Comparison of ENCODE assay signal across 16 cellular contexts in genomic region chr10:113426181-113426837, GRCh38.
"Had no signal": no experiment of that assay in that cellular context is flagged by ENCODE, and none has a peak within 500 bp of the region (broad histone marks: within the 10 kb centered on the region; RNA-seq: fewer than 3 reads in every experiment).

No MANE protein-coding gene starts in this region.

- H3K9me3 ChIP-seq: esophagus squamous epithelium, right lobe of liver, vagina had no signal

- H3K36me3 Mint-ChIP-seq: activated naive CD8-positive, alpha-beta T cell; natural killer cell treated with Interleukin-12 subunit alpha and Interleukin-12 subunit beta and Interleukin-15 and Interleukin-18, amount 100 ng/mL, for 72 hours had no signal

- H3K4me1 ChIP-seq: parathyroid adenoma, right lobe of liver had no signal

- H3K27ac Mint-ChIP-seq: activated naive CD8-positive, alpha-beta T cell; activated T-helper 1 cell treated with anti-CD3 and anti-CD28 coated beads, Interleukin-12 subunit alpha, Interleukin-12 subunit beta, Interleukin-2, Interleukin-4 antibody, amounts not matched to agents 30 ng/mL and 10 ng/mL and 1 ng/mL, durations not matched to agents 14 hours and 24 hours and 36 hours; natural killer cell treated with Interleukin-12 subunit alpha and Interleukin-12 subunit beta and Interleukin-15 and Interleukin-18, amount 100 ng/mL, for 72 hours; stimulated activated naive CD8-positive, alpha-beta T cell treated with anti-CD3 and anti-CD28 coated beads, Interleukin-15, Interleukin-2, amounts not matched to agents 100 ng/mL and 50 ng/mL, for 24 hours had no signal

- DNase-seq: activated CD4-positive, alpha-beta T cell treated with anti-CD3 and anti-CD28 coated beads, Interleukin-2, amount 50 U/mL, for 4 hours; effector memory CD4-positive, alpha-beta T cell; esophagus squamous epithelium; left cardiac atrium; right lobe of liver; small intestine; stimulated activated CD4-positive, alpha-beta T cell treated with anti-CD3 and anti-CD28 coated beads, Interleukin-15, amount 100 ng/mL, for 24 hours; stimulated activated CD4-positive, alpha-beta T cell treated with anti-CD3 and anti-CD28 coated beads, Interleukin-2, amount 100 ng/mL, for 48 hours had no signal

- H3K27me3 ChIP-seq: right lobe of liver, tibial nerve, vagina had no signal

- H3K36me3 ChIP-seq: esophagus squamous epithelium, right lobe of liver, tibial nerve, vagina had no signal

- H3K27ac ChIP-seq: parathyroid adenoma, right lobe of liver, tibial nerve, vagina had no signal

- ATAC-seq: natural killer cell treated with Interleukin-12 subunit alpha and Interleukin-12 subunit beta and Interleukin-15 and Interleukin-18, amount 100 ng/mL, for 72 hours had no signal

- H3K4me3 ChIP-seq: esophagus squamous epithelium, lung, right lobe of liver, tibial nerve, vagina had no signal

- H3K4me3 Mint-ChIP-seq: activated naive CD8-positive, alpha-beta T cell; activated T-helper 1 cell treated with anti-CD3 and anti-CD28 coated beads, Interleukin-12 subunit alpha, Interleukin-12 subunit beta, Interleukin-2, Interleukin-4 antibody, amounts not matched to agents 30 ng/mL and 10 ng/mL and 1 ng/mL, durations not matched to agents 14 hours and 24 hours and 36 hours; natural killer cell treated with Interleukin-12 subunit alpha and Interleukin-12 subunit beta and Interleukin-15 and Interleukin-18, amount 100 ng/mL, for 72 hours; stimulated activated naive CD8-positive, alpha-beta T cell treated with anti-CD3 and anti-CD28 coated beads, Interleukin-15, Interleukin-2, amounts not matched to agents 100 ng/mL and 50 ng/mL, for 24 hours had no signal

- H3K27me3 Mint-ChIP-seq: activated naive CD8-positive, alpha-beta T cell had no signal
